Comparison of ENCODE assay signal across 8 cellular contexts in the genomic region with DNA sequence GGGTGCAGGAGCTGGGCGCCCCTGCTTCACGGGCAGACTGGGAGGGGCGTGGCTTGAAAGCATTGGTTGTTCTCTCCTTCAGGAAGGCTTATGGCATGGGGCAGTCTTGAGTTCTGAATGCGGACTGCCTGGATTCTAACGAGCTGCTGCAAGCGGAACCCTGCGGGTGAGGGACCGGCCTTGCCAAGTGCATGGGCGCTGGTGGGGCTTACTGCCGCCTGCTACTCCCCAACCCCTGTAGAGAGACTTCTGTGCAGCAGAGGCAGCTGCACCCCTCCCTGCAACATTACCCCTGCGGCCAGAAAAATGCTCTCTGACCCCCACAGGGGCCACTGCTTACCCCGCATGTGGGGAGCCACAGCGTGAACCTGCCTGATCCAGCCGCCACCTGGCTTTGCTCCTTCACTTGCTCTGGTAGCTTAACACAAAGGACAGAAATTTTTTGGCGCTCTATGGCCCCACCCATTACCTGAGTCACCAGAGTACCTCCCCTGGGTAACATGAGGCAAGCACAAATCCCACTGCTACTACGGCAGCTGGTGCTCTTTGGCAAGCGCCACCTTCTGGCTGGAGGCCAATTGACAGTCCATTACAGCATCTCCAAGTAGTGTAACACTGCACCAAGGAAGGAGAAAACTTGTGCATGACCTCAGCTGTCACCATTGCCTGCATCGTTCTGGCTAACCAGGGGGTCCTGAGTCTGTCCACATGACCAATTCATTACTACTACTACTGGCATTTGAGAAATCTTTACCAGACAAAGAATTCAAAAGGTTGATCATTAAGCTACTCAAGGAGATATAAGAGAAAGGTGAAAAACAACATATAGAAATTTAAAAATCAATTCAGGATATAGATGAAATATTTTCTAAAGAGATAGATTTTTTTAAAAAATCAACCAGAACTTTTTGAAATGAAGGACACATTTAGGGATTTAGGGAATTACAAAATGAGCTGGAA. TPM values are rescaled to one million over a fixed set of nuclear protein-coding genes. Genes with fewer than 3 reads are reported as not detected.
A peak's percentile ranks its signal among the peaks of the same experiment; 100 is the strongest.
DNase-seq lines count a peak whose midpoint lies in the region; ATAC-seq and TF ChIP-seq lines count a peak whose summit lies in the region.

No MANE protein-coding gene starts in this region.

- H3K4me1 ChIP-seq in Loucy (ENCODE audit: insufficient read depth, low read length, poor library complexity, severe bottlenecking), result peaks cover 8% of the 10 kb centered on the region

- H3F3A ChIP-seq in Loucy (ENCODE audit: low read depth), result no peaks in the 10 kb centered on the region

- in situ Hi-C loops in astrocyte of the cerebellum (cut with HindIII; ENCODE audit: low sequenced_read_pairs), result loop anchor here (10.0 kb wide), 1 partner anchor 287 kb away; no protein-coding TSS in a partner anchor

- H3K36me3 ChIP-seq in H7 (replicated peaks; ENCODE audit: control insufficient read depth, insufficient read depth, low read length), result no peaks in the 10 kb centered on the region; the same call in 1 of the 2 replicates
- no peaks in the 10 kb centered on the region for H3K36me3 ChIP-seq in Loucy (ENCODE audit: insufficient read depth, low read length)

- H3K27me3 ChIP-seq in H7 (ENCODE audit: control insufficient read depth, insufficient read depth, low read length), result no peaks in the 10 kb centered on the region
- peaks cover 4% of the 10 kb centered on the region for H3K27me3 ChIP-seq in Loucy (ENCODE audit: insufficient read depth, low read length, poor library complexity, severe bottlenecking)

- intact Hi-C loops in sciatic nerve (cut with DNase I), result no loop called here

- TF ChIP-seq CTCF in Loucy (conservative IDR thresholded peaks at IDR 0.05; ENCODE audit: low read length) (peak; percentile 97), astrocyte of the cerebellum (IDR thresholded peaks at IDR 0.05; ENCODE audit: low read depth, low read length, missing control alignments) (peak; percentile 51)

- no peaks in the 10 kb centered on the region for H3K9me2 ChIP-seq in Loucy (replicated peaks; ENCODE audit: low read depth, low read length)

- peak overlapping the region; percentile 82 for H3K9ac ChIP-seq in Loucy (ENCODE audit: low read depth, low read length, poor library complexity, severe bottlenecking)

- peak overlapping the region; percentile 92 for H3K4me3 ChIP-seq in H7 (ENCODE audit: insufficient read depth, low read depth, low read length)
- H3K4me3 ChIP-seq in Loucy (ENCODE audit: low read length, poor library complexity, severe bottlenecking), result peak overlapping the region; percentile 89
- H3K4me3 ChIP-seq in astrocyte of the cerebellum (ENCODE audit: low read depth, low read length), result peak overlapping the region; percentile 65

- H3K4me2 ChIP-seq in Loucy (ENCODE audit: low read depth, low read length, poor library complexity, severe bottlenecking), result peak overlapping the region; percentile 97

- DNase-seq in GM03348 (ENCODE audit: low spot score) (peak; percentile 59), H7 (peak; percentile 80), T-helper 2 cell (peak; percentile 68 to 96 (median 85)), astrocyte of the cerebellum (ENCODE audit: low read depth) (peak; percentile 74), iPS DF 4.7 (ENCODE audit: extremely low read depth, low spot score) (peak; percentile 95), sciatic nerve (ENCODE audit: low spot score) (peak; percentile 86), DMS153 treated with DMSO at 0.1 percent for 48 hours (lab: John Stamatoyannopoulos, UW; ENCODE audit: unreplicated experiment) (no peak)

- 0 out of 2 replicates have a peak, but pooled peaks cover 5% of the 10 kb centered on the region for H3K79me2 ChIP-seq in Loucy (ENCODE audit: insufficient read depth, low read length)

- peak overlapping the region; percentile 99 for H2AFZ ChIP-seq in Loucy (ENCODE audit: low read length)

- H4K20me1 ChIP-seq in Loucy (ENCODE audit: insufficient read depth, low read length, poor library complexity, severe bottlenecking), result no peaks in the 10 kb centered on the region

- ATAC-seq in sciatic nerve, result peak; percentile 86

- no peaks in the 10 kb centered on the region for H3K9me3 ChIP-seq in Loucy (ENCODE audit: insufficient read depth, low read depth, low read length)

RNA-seq across cellular contexts. Expression of a gene that starts 35.4 kb away (rescaled TPM):
- total RNA-seq in H7 (2014; rRNA removed; shearing (Covaris generic)), result 201 and 216 TPM in 2 replicates
- total RNA-seq in sciatic nerve, result 275 TPM

RNA-seq across cellular contexts. Expression of a gene that starts 49.7 kb away (rescaled TPM):
- 462 and 507 TPM in 2 replicates for total RNA-seq in H7 (2014; rRNA removed; shearing (Covaris generic))
- total RNA-seq in sciatic nerve, result 358 TPM
